Comparison of ENCODE assay signal across 24 cellular contexts in the genomic region with DNA sequence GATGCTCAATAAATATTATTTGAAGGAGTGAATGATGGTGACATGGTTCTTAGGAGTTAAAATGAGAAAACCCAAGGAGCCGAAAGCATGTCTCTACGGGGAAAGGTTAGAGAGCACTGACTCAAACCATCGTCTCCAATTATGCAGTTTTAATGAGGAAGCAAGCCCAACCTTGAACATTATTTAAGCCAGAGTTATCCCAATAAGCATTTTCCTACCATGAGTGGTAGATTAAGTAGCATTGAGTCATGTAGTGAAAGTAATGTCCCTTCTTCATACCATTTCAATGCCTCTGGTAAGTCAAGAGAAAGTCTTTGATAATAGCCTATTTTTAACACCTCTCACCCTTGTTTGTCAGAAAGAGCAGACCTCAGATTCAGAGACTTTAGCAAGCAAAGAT. TPM values are rescaled to one million over a fixed set of nuclear protein-coding genes. Genes with fewer than 3 reads are reported as not detected.
DNase-seq lines count a peak whose midpoint lies in the region; ATAC-seq, FAIRE-seq and TF ChIP-seq lines count a peak whose summit lies in the region.
"Had no signal": no experiment of that assay in that cellular context is flagged by ENCODE, and none has a peak within 500 bp of the region (broad histone marks: within the 10 kb centered on the region; RNA-seq: fewer than 3 reads in every experiment).

No MANE protein-coding gene starts in this region.

- no peak for DNase-seq in activated naive CD4-positive, alpha-beta T cell (lab: John Stamatoyannopoulos, UW)
- no peak for DNase-seq in RWPE2 (ENCODE audit: low spot score)
- DNase-seq in keratinocyte (ENCODE audit: low read depth, low spot score) = no peak
- no peak for DNase-seq in activated T-cell treated with anti-CD3 and anti-CD28 coated beads, Interleukin-2, amount 50 U/mL, for 24 hours
- DNase-seq in activated CD8-positive, alpha-beta memory T cell treated with anti-CD3 and anti-CD28 coated beads, Interleukin-2, amount 50 U/mL, for 4 hours = no peak
- no peak for DNase-seq in NCI-H446 (lab: John Stamatoyannopoulos, UW)
- DNase-seq: 8988T; C1 segment of cervical spinal cord; CD4-positive, alpha-beta memory T cell; COR-L47; Karpas-422; NCI-H1092 treated with DMSO at 0.1 percent for 48 hours; NCI-H1436 treated with DMSO at 0.1 percent for 48 hours; NCI-H1930; NCI-H2107; NCI-H524 treated with DMSO at 0.1 percent for 48 hours; NCI-H774; SK-N-SH had no signal

- H3K9me3 Mint-ChIP-seq in activated naive CD4-positive, alpha-beta T cell treated with anti-CD3 and anti-CD28 coated beads, Interleukin-2, amount 50 U/mL, for 24 hours = no peaks in the 10 kb centered on the region
- H3K9me3 Mint-ChIP-seq in activated T-cell treated with anti-CD3 and anti-CD28 coated beads, Interleukin-2, amount 50 U/mL, for 24 hours = no peaks in the 10 kb centered on the region
- H3K9me3 Mint-ChIP-seq: CD4-positive, alpha-beta memory T cell had no signal

- dilution Hi-C loops in keratinocyte (cut with MboI; ENCODE audit: extremely low pct_ligation_motif_present, low sequenced_read_pairs) = no loop called here

- H3K4me1 Mint-ChIP-seq in activated naive CD4-positive, alpha-beta T cell treated with anti-CD3 and anti-CD28 coated beads, Interleukin-2, amount 50 U/mL, for 24 hours = peaks cover 79% of the 10 kb centered on the region
- peaks cover 20% of the 10 kb centered on the region for H3K4me1 Mint-ChIP-seq in activated T-cell treated with anti-CD3 and anti-CD28 coated beads, Interleukin-2, amount 50 U/mL, for 24 hours (ENCODE audit: low read depth)

- no peak overlapping the region for H3K4me3 Mint-ChIP-seq in activated naive CD4-positive, alpha-beta T cell treated with anti-CD3 and anti-CD28 coated beads, Interleukin-2, amount 50 U/mL, for 24 hours
- H3K4me3 Mint-ChIP-seq in activated T-cell treated with anti-CD3 and anti-CD28 coated beads, Interleukin-2, amount 50 U/mL, for 24 hours = no peak overlapping the region

- H3K9me1 ChIP-seq in keratinocyte (ENCODE audit: control insufficient read depth, extremely low read depth, insufficient read depth, low read length) = no peaks in the 10 kb centered on the region

- H3K27ac Mint-ChIP-seq in activated naive CD4-positive, alpha-beta T cell treated with anti-CD3 and anti-CD28 coated beads, Interleukin-2, amount 50 U/mL, for 24 hours = peak overlapping the region; percentile 30
- no peak overlapping the region for H3K27ac Mint-ChIP-seq in activated T-cell treated with anti-CD3 and anti-CD28 coated beads, Interleukin-2, amount 50 U/mL, for 24 hours
- H3K27ac Mint-ChIP-seq: CD4-positive, alpha-beta memory T cell had no signal

- no peaks in the 10 kb centered on the region for H3K79me2 ChIP-seq in keratinocyte (ENCODE audit: control insufficient read depth, insufficient read depth, low read length)

- H3K4me3 ChIP-seq in RWPE2 (ENCODE audit: severe bottlenecking) (no peak overlapping the region), keratinocyte (ENCODE audit: control insufficient read depth in 2 of 3, extremely low read depth in 1 of 3, insufficient read depth in 2 of 3, low read depth in 1 of 3, low read length in 3 of 3) (no peak overlapping the region)

- H3K36me3 ChIP-seq in RWPE2 (ENCODE audit: low read depth) (no peaks in the 10 kb centered on the region), keratinocyte (ENCODE audit: control insufficient read depth in 2 of 2, extremely low read depth in 1 of 2, insufficient read depth in 2 of 2, low read length in 2 of 2) (no peaks in the 10 kb centered on the region)

- no peak overlapping the region for H3K9ac ChIP-seq in keratinocyte (ENCODE audit: control insufficient read depth, extremely low read depth, insufficient read depth, low read length)
- H3K9ac ChIP-seq: SK-N-SH had no signal

- H4K20me1 ChIP-seq in keratinocyte (ENCODE audit: control insufficient read depth, extremely low read depth, insufficient read depth, low read length) = no peaks in the 10 kb centered on the region

- peak; percentile 36 for FAIRE-seq in keratinocyte (lab: Jason Lieb, UNC)
- FAIRE-seq: G401.6, GM12891, H54, HepG2, RCC 7860 had no signal

- TF ChIP-seq CTCF in RWPE2 (IDR thresholded peaks at IDR 0.05; ENCODE audit: poor library complexity, severe bottlenecking) = no peak
- TF ChIP-seq CTCF in keratinocyte (optimal IDR thresholded peaks at IDR 0.05 in 1 of 3, IDR thresholded peaks at IDR 0.05 in 1 of 3, conservative IDR thresholded peaks at IDR 0.05 in 1 of 3; ENCODE audit: extremely low read depth in 1 of 3, insufficient read depth in 2 of 3, low read length in 3 of 3) = no peak

- H3K36me3 Mint-ChIP-seq in activated naive CD4-positive, alpha-beta T cell treated with anti-CD3 and anti-CD28 coated beads, Interleukin-2, amount 50 U/mL, for 24 hours = peaks cover 25% of the 10 kb centered on the region
- peaks cover 16% of the 10 kb centered on the region for H3K36me3 Mint-ChIP-seq in activated T-cell treated with anti-CD3 and anti-CD28 coated beads, Interleukin-2, amount 50 U/mL, for 24 hours (ENCODE audit: low read depth)

- H3K4me1 ChIP-seq in RWPE2 (ENCODE audit: insufficient read depth, poor library complexity, severe bottlenecking) (no peaks in the 10 kb centered on the region), keratinocyte (ENCODE audit: control insufficient read depth, extremely low read depth, insufficient read depth, low read length) (no peaks in the 10 kb centered on the region)

- no peaks in the 10 kb centered on the region for H3K27me3 ChIP-seq in RWPE2 (ENCODE audit: insufficient read depth, poor library complexity, severe bottlenecking)
- H3K27me3 ChIP-seq in keratinocyte (ENCODE audit: control insufficient read depth, extremely low read depth, insufficient read depth, low read length) = no peaks in the 10 kb centered on the region

- H3K4me2 ChIP-seq in keratinocyte (ENCODE audit: control insufficient read depth, extremely low read depth, insufficient read depth, low read depth, low read length) = no peak overlapping the region
- H3K4me2 ChIP-seq: SK-N-SH had no signal

- H2AFZ ChIP-seq in keratinocyte (ENCODE audit: control insufficient read depth, low read length) = no peak overlapping the region

- H3K9me3 ChIP-seq in RWPE2 (ENCODE audit: severe bottlenecking) = no peaks in the 10 kb centered on the region
- no peaks in the 10 kb centered on the region for H3K9me3 ChIP-seq in keratinocyte (ENCODE audit: control insufficient read depth, low read depth, low read length)
- H3K9me3 ChIP-seq: SK-N-SH had no signal

- 0 out of 3 replicates have a peak, but pooled peaks have one; percentile 24 for ATAC-seq in RWPE2 (ENCODE audit: low read depth)
- ATAC-seq: HepG2 had no signal

- H3K27me3 Mint-ChIP-seq in activated naive CD4-positive, alpha-beta T cell treated with anti-CD3 and anti-CD28 coated beads, Interleukin-2, amount 50 U/mL, for 24 hours = no peaks in the 10 kb centered on the region
- peaks cover 10% of the 10 kb centered on the region for H3K27me3 Mint-ChIP-seq in activated T-cell treated with anti-CD3 and anti-CD28 coated beads, Interleukin-2, amount 50 U/mL, for 24 hours

- H3K27ac ChIP-seq in RWPE2 (ENCODE audit: poor library complexity, severe bottlenecking) (no peak overlapping the region), keratinocyte (ENCODE audit: control insufficient read depth, insufficient read depth, low read length) (no peak overlapping the region)

RNA-seq across cellular contexts. Expression of gene TSHZ2, which starts 13.5 kb away (rescaled TPM):
- polyA plus RNA-seq in keratinocyte = 1.1 to 2.3 TPM (median 1.4 TPM) in 3 replicates
- 2.7 TPM for polyA plus RNA-seq in keratinocyte (2011; ENCODE audit: low read depth)
- 1.6 TPM in 2 replicates for polyA plus RNA-seq in keratinocyte (2011; cell fraction: cytosol; rRNA removed)
- polyA plus RNA-seq in keratinocyte (2011; cell fraction: nucleus; rRNA removed) = 2.5 and 2.8 TPM in 2 replicates
- polyA plus RNA-seq in keratinocyte (2012; ENCODE audit: low replicate concordance) = 1.3 and 6.5 TPM in 2 replicates
- 4.2 to 8.8 TPM (median 7.3 TPM) in 3 replicates for polyA minus RNA-seq in keratinocyte
- polyA minus RNA-seq in keratinocyte (2011; cell fraction: cytosol; rRNA and poly(A)+ RNA removed) = 1.3 TPM
- 3.8 and 8.9 TPM in 2 replicates for polyA minus RNA-seq in keratinocyte (2011; cell fraction: nucleus; rRNA and poly(A)+ RNA removed)
